ENCODE assay signal across 21 cellular contexts in genomic region chrX:84047339-84047738, GRCh38.
DNase-seq lines count a peak whose midpoint lies in the region; ATAC-seq and TF ChIP-seq lines count a peak whose summit lies in the region.
"Had no signal": no experiment of that assay in that cellular context is flagged by ENCODE, and none has a peak within 500 bp of the region (broad histone marks: within the 10 kb centered on the region; RNA-seq: fewer than 3 reads in every experiment).

No MANE protein-coding gene starts in this region.

- no peak overlapping the region for H3K4me3 Mint-ChIP-seq in stimulated activated naive CD8-positive, alpha-beta T cell treated with anti-CD3 and anti-CD28 coated beads, Interleukin-15, amount 100 ng/mL, for 72 hours
- H3K4me3 Mint-ChIP-seq in WTC11, result no peak overlapping the region
- H3K4me3 Mint-ChIP-seq: activated CD8-positive, alpha-beta memory T cell treated with anti-CD3 and anti-CD28 coated beads, Interleukin-2, amount 10 ng/mL, durations not matched to agents 7 days and 5 days; activated naive CD4-positive, alpha-beta T cell treated with anti-CD3 and anti-CD28 coated beads, Interleukin-2, amount 50 U/mL, for 24 hours; CD8-positive, alpha-beta memory T cell; memory B cell; naive B cell; stimulated activated naive B cell treated with anti-CD40 and anti-IgM and Interleukin-4, amounts not matched to agents 10 μg/mL and 1 μg/mL and 100 μg/mL, for 72 hours; T-helper 17 cell had no signal

- POLR2A ChIA-PET in WTC11 (lab: Charles Lee), result no interaction called here

- no peaks in the 10 kb centered on the region for H3K36me3 Mint-ChIP-seq in WTC11
- H3K36me3 Mint-ChIP-seq: activated CD8-positive, alpha-beta memory T cell treated with anti-CD3 and anti-CD28 coated beads, Interleukin-2, amount 10 ng/mL, durations not matched to agents 7 days and 5 days; activated naive CD4-positive, alpha-beta T cell treated with anti-CD3 and anti-CD28 coated beads, Interleukin-2, amount 50 U/mL, for 24 hours; CD8-positive, alpha-beta memory T cell; memory B cell; naive B cell; stimulated activated naive B cell treated with anti-CD40 and anti-IgM and Interleukin-4, amounts not matched to agents 10 μg/mL and 1 μg/mL and 100 μg/mL, for 72 hours had no signal

- H3K27me3 Mint-ChIP-seq in stimulated activated naive CD8-positive, alpha-beta T cell treated with anti-CD3 and anti-CD28 coated beads, Interleukin-15, amount 100 ng/mL, for 72 hours, result no peaks in the 10 kb centered on the region
- H3K27me3 Mint-ChIP-seq in WTC11 (ENCODE audit: low read depth), result no peaks in the 10 kb centered on the region
- H3K27me3 Mint-ChIP-seq: activated CD8-positive, alpha-beta memory T cell treated with anti-CD3 and anti-CD28 coated beads, Interleukin-2, amount 10 ng/mL, durations not matched to agents 7 days and 5 days; activated naive CD4-positive, alpha-beta T cell treated with anti-CD3 and anti-CD28 coated beads, Interleukin-2, amount 50 U/mL, for 24 hours; memory B cell; naive B cell; T-helper 17 cell had no signal

- DNase-seq in stimulated activated naive CD8-positive, alpha-beta T cell treated with anti-CD3 and anti-CD28 coated beads, Interleukin-15, amount 100 ng/mL, for 72 hours, result no peak
- DNase-seq in stimulated activated naive CD8-positive, alpha-beta T cell treated with anti-CD3 and anti-CD28 coated beads, Interleukin-15, Interleukin-2, amounts not matched to agents 100 U/mL and 50 U/mL, for 24 hours, result no peak
- peak; percentile 52 for DNase-seq in NCI-H146 (lab: John Stamatoyannopoulos, UW)
- no peak for DNase-seq in WTC11 (ENCODE audit: low spot score)
- no peak for DNase-seq in ureter (ENCODE audit: low spot score)
- DNase-seq in HK-2 (ENCODE audit: unreplicated experiment), result no peak
- DNase-seq: activated CD4-positive, alpha-beta T cell treated with anti-CD3 and anti-CD28 coated beads for 4 hours; activated CD8-positive, alpha-beta memory T cell treated with anti-CD3 and anti-CD28 coated beads, Interleukin-2, amount 10 ng/mL, durations not matched to agents 7 days and 5 days; anterior cingulate cortex; CD8-positive, alpha-beta memory T cell; dermis blood vessel endothelial cell; left cardiac atrium; MM.1S; naive B cell; nucleus accumbens; stimulated activated CD4-positive, alpha-beta T cell treated with anti-CD3 and anti-CD28 coated beads, Interleukin-2, amount 100 ng/mL, for 48 hours; stimulated activated naive B cell treated with anti-CD40 and anti-IgM and Interleukin-4, amounts not matched to agents 10 μg/mL and 1 μg/mL and 100 μg/mL, for 72 hours; T-helper 17 cell had no signal

- H3K9me3 Mint-ChIP-seq in stimulated activated naive CD8-positive, alpha-beta T cell treated with anti-CD3 and anti-CD28 coated beads, Interleukin-15, amount 100 ng/mL, for 72 hours, result no peaks in the 10 kb centered on the region
- no peaks in the 10 kb centered on the region for H3K9me3 Mint-ChIP-seq in WTC11
- H3K9me3 Mint-ChIP-seq: activated naive CD4-positive, alpha-beta T cell treated with anti-CD3 and anti-CD28 coated beads, Interleukin-2, amount 50 U/mL, for 24 hours; memory B cell; stimulated activated naive B cell treated with anti-CD40 and anti-IgM and Interleukin-4, amounts not matched to agents 10 μg/mL and 1 μg/mL and 100 μg/mL, for 72 hours had no signal

- H3K4me1 Mint-ChIP-seq in stimulated activated naive CD8-positive, alpha-beta T cell treated with anti-CD3 and anti-CD28 coated beads, Interleukin-15, amount 100 ng/mL, for 72 hours, result no peaks in the 10 kb centered on the region
- peaks cover 23% of the 10 kb centered on the region for H3K4me1 Mint-ChIP-seq in WTC11
- H3K4me1 Mint-ChIP-seq: activated CD8-positive, alpha-beta memory T cell treated with anti-CD3 and anti-CD28 coated beads, Interleukin-2, amount 10 ng/mL, durations not matched to agents 7 days and 5 days; activated naive CD4-positive, alpha-beta T cell treated with anti-CD3 and anti-CD28 coated beads, Interleukin-2, amount 50 U/mL, for 24 hours; CD8-positive, alpha-beta memory T cell; naive B cell; T-helper 17 cell had no signal

- peak; percentile 23 for ATAC-seq in stimulated activated naive CD8-positive, alpha-beta T cell treated with anti-CD3 and anti-CD28 coated beads, Interleukin-15, amount 100 ng/mL, for 72 hours
- ATAC-seq in stimulated activated naive CD8-positive, alpha-beta T cell treated with anti-CD3 and anti-CD28 coated beads, Interleukin-15, Interleukin-2, amounts not matched to agents 100 U/mL and 50 U/mL, for 24 hours, result no peak
- ATAC-seq in WTC11 (peak; percentile 65), HG02759 (IDR thresholded peaks at IDR 0.05; ENCODE audit: unreplicated experiment) (no peak)
- ATAC-seq: activated CD8-positive, alpha-beta memory T cell treated with anti-CD3 and anti-CD28 coated beads, Interleukin-2, amount 10 ng/mL, durations not matched to agents 7 days and 5 days; left cardiac atrium; T-helper 17 cell had no signal

- no peak overlapping the region for H3K27ac Mint-ChIP-seq in stimulated activated naive CD8-positive, alpha-beta T cell treated with anti-CD3 and anti-CD28 coated beads, Interleukin-15, amount 100 ng/mL, for 72 hours
- H3K27ac Mint-ChIP-seq in WTC11, result no peak overlapping the region
- H3K27ac Mint-ChIP-seq: activated CD8-positive, alpha-beta memory T cell treated with anti-CD3 and anti-CD28 coated beads, Interleukin-2, amount 10 ng/mL, durations not matched to agents 7 days and 5 days; activated naive CD4-positive, alpha-beta T cell treated with anti-CD3 and anti-CD28 coated beads, Interleukin-2, amount 50 U/mL, for 24 hours; CD8-positive, alpha-beta memory T cell; memory B cell; naive B cell; stimulated activated naive B cell treated with anti-CD40 and anti-IgM and Interleukin-4, amounts not matched to agents 10 μg/mL and 1 μg/mL and 100 μg/mL, for 72 hours; T-helper 17 cell had no signal

- TF ChIP-seq CTCF in WTC11 (IDR thresholded peaks at IDR 0.05), result no peak

- CTCF ChIA-PET in WTC11 (lab: Charles Lee), result interaction anchor here (0.6 to 2.0 kb wide), 5 partner anchors 69 to 294 kb away, joined by 3 to 9 read pairs (median 3); partner anchors contain the start of gene RPS6KA6

TF ChIP-seq in WTC11, 78 proteins besides CTCF, POLR2A, EP300 and RAD21:
- no peak for TF ChIP-seq ATF1 (CRISPR knock-in tag; IDR thresholded peaks at IDR 0.05)
- TF ChIP-seq E2F5 (CRISPR knock-in tag; IDR thresholded peaks at IDR 0.05), result no peak
- TF ChIP-seq ATF6 (CRISPR knock-in tag; IDR thresholded peaks at IDR 0.05), result no peak

Comparison
In these comparisons a context has a peak if more than half of its experiments do, and no peak if none do; other contexts are left out.
1. ATAC-seq: peak in stimulated activated naive CD8-positive, alpha-beta T cell treated with anti-CD3 and anti-CD28 coated beads, Interleukin-15, amount 100 ng/mL, for 72 hours (single experiment) and WTC11 (single experiment); none in stimulated activated naive CD8-positive, alpha-beta T cell treated with anti-CD3 and anti-CD28 coated beads, Interleukin-15, Interleukin-2, amounts not matched to agents 100 U/mL and 50 U/mL, for 24 hours (single experiment) and HG02759 (single experiment).